ENCODE assay signal across 35 cellular contexts in genomic region chr5:27083763-27084420, GRCh38. TPM values are rescaled to one million over a fixed set of nuclear protein-coding genes. Genes with fewer than 3 reads are reported as not detected.
A peak's percentile ranks its signal among the peaks of the same experiment; 100 is the strongest.
DNase-seq lines count a peak whose midpoint lies in the region; ATAC-seq and TF ChIP-seq lines count a peak whose summit lies in the region.
"Had no signal": no experiment of that assay in that cellular context is flagged by ENCODE, and none has a peak within 500 bp of the region (broad histone marks: within the 10 kb centered on the region; RNA-seq: fewer than 3 reads in every experiment).

No MANE protein-coding gene starts in this region.

- TF ChIP-seq POLR2A in breast epithelium (IDR thresholded peaks at IDR 0.05) = no peak
- TF ChIP-seq POLR2A in prostate gland (IDR thresholded peaks at IDR 0.05) = no peak

- CTCF ChIA-PET in WTC11 (lab: Charles Lee) = interaction anchor here (0.7 to 1.1 kb wide), 3 partner anchors 9 to 421 kb away, joined by 3 read pairs; no protein-coding TSS in a partner anchor

- H3K9ac ChIP-seq in endodermal cell (ENCODE audit: extremely low read depth, low read length, poor library complexity, severe bottlenecking) = no peak overlapping the region
- H3K9ac ChIP-seq in neural progenitor cell = no peak overlapping the region

- POLR2A ChIA-PET in WTC11 (lab: Charles Lee) = no interaction called here

- 57 to 61% methylated on average over 6 to 8 of the region's 8 CpGs for WGBS in endodermal cell (ENCODE audit: insufficient coverage in 1 of 2, insufficient read length in 1 of 2), 2 experiments
- WGBS in prostate gland = 73% methylated on average over 8 of the region's 8 CpGs

- H2AFZ ChIP-seq in neural progenitor cell (replicated peaks) = peak overlapping the region; percentile 93

- intact Hi-C loops in breast epithelium (cut with DNase I; ENCODE audit: low total_unique reads) = no loop called here
- intact Hi-C loops in prostate gland (cut with DNase I) = no loop called here

- H3K9me3 Mint-ChIP-seq in WTC11 = peaks cover 35% of the 10 kb centered on the region
- peaks cover 11% of the 10 kb centered on the region for H3K9me3 Mint-ChIP-seq in endodermal cell
- peaks cover 11% of the 10 kb centered on the region for H3K9me3 Mint-ChIP-seq in neural progenitor cell
- H3K9me3 Mint-ChIP-seq in endothelial cell (ENCODE audit: unreplicated experiment) = no peaks in the 10 kb centered on the region
- H3K9me3 Mint-ChIP-seq: dendritic cell treated with granulocyte-macrophage colony-stimulating factor and Interleukin-4, amounts not matched to agents 40 ng/mL and 50 ng/mL, for 4 days; stimulated activated naive B cell treated with anti-CD40 and anti-IgM and Interleukin-4, amounts not matched to agents 10 μg/mL and 1 μg/mL and 100 μg/mL, for 72 hours; type B pancreatic cell had no signal

- H3K27ac ChIP-seq in endodermal cell (ENCODE audit: low read depth, low read length) = peak overlapping the region; percentile 34
- H3K27ac ChIP-seq in neural progenitor cell = no peak overlapping the region
- H3K27ac ChIP-seq in breast epithelium = no peak overlapping the region
- no peak overlapping the region for H3K27ac ChIP-seq in prostate gland
- H3K27ac ChIP-seq: RWPE1, SJSA1, skin epidermis, VCaP had no signal

- DNase-seq in HCEC 1CT = peak; percentile 14
- no peak for DNase-seq in WTC11 (ENCODE audit: low spot score)
- DNase-seq in endodermal cell = no peak
- no peak for DNase-seq in neural progenitor cell (ENCODE audit: low spot score)
- no peak for DNase-seq in breast epithelium (ENCODE audit: low spot score in 2 of 2)
- DNase-seq in endothelial cell (ENCODE audit: low spot score) = no peak
- no peak for DNase-seq in prostate gland (ENCODE audit: low spot score)
- DNase-seq: ACHN; activated CD4-positive, alpha-beta T cell treated with anti-CD3 and anti-CD28 coated beads for 48 hours; amygdala; BE2C; caudate nucleus; CD8-positive, alpha-beta T cell; hypothalamus; naive B cell; NCI-H1048; NCI-H1694 treated with DMSO at 0.1 percent for 48 hours; NCI-H82; stimulated activated naive B cell treated with anti-CD40 and anti-IgM and Interleukin-4, amounts not matched to agents 10 μg/mL and 1 μg/mL and 100 μg/mL, for 72 hours; substantia nigra; T-helper 9 cell had no signal

- peaks cover 32% of the 10 kb centered on the region for H3K36me3 Mint-ChIP-seq in WTC11
- no peaks in the 10 kb centered on the region for H3K36me3 Mint-ChIP-seq in endodermal cell (ENCODE audit: low read depth)
- no peaks in the 10 kb centered on the region for H3K36me3 Mint-ChIP-seq in neural progenitor cell
- H3K36me3 Mint-ChIP-seq in endothelial cell (ENCODE audit: low read depth, unreplicated experiment) = no peaks in the 10 kb centered on the region
- H3K36me3 Mint-ChIP-seq: activated naive CD4-positive, alpha-beta T cell treated with anti-CD3 and anti-CD28 coated beads, Interleukin-2, amount 50 U/mL, for 72 hours; CD8-positive, alpha-beta T cell; IgD-negative memory B cell; mesothelial cell of epicardium; naive B cell; stimulated activated naive B cell treated with anti-CD40 and anti-IgM and Interleukin-4, amounts not matched to agents 10 μg/mL and 1 μg/mL and 100 μg/mL, for 72 hours; type B pancreatic cell had no signal

- H3K4me3 Mint-ChIP-seq in WTC11 (peak overlapping the region; percentile 25), endodermal cell (no peak overlapping the region), neural progenitor cell (no peak overlapping the region), endothelial cell (ENCODE audit: unreplicated experiment) (no peak overlapping the region)
- H3K4me3 Mint-ChIP-seq: CD8-positive, alpha-beta T cell; dendritic cell treated with granulocyte-macrophage colony-stimulating factor and Interleukin-4, amounts not matched to agents 40 ng/mL and 50 ng/mL, for 4 days; IgD-negative memory B cell; mesothelial cell of epicardium; naive B cell; stimulated activated naive B cell treated with anti-CD40 and anti-IgM and Interleukin-4, amounts not matched to agents 10 μg/mL and 1 μg/mL and 100 μg/mL, for 72 hours; type B pancreatic cell had no signal

- H3K4me2 ChIP-seq in neural progenitor cell = peak overlapping the region; percentile 45

- H3K36me3 ChIP-seq in endodermal cell (ENCODE audit: control insufficient read depth, insufficient read depth, low read length) (no peaks in the 10 kb centered on the region), neural progenitor cell (no peaks in the 10 kb centered on the region), breast epithelium (no peaks in the 10 kb centered on the region), prostate gland (no peaks in the 10 kb centered on the region)
- H3K36me3 ChIP-seq: BE2C, SJSA1 had no signal

- TF ChIP-seq CTCF in WTC11 (IDR thresholded peaks at IDR 0.05) (no peak), endodermal cell (conservative IDR thresholded peaks at IDR 0.05) (no peak), neural progenitor cell (IDR thresholded peaks at IDR 0.05) (no peak), breast epithelium (IDR thresholded peaks at IDR 0.05) (no peak), endothelial cell (IDR thresholded peaks at IDR 0.05; ENCODE audit: unreplicated experiment) (no peak), prostate gland (IDR thresholded peaks at IDR 0.05) (no peak)

- H3K4me3 ChIP-seq in endodermal cell (ENCODE audit: low read length) = no peak overlapping the region
- H3K4me3 ChIP-seq in neural progenitor cell = no peak overlapping the region
- H3K4me3 ChIP-seq in breast epithelium = no peak overlapping the region
- no peak overlapping the region for H3K4me3 ChIP-seq in prostate gland
- H3K4me3 ChIP-seq: SJSA1, skin epidermis had no signal

- H3K27me3 ChIP-seq in endodermal cell (ENCODE audit: control insufficient read depth, insufficient read depth, low read length, poor library complexity, severe bottlenecking) (no peaks in the 10 kb centered on the region), neural progenitor cell (no peaks in the 10 kb centered on the region), breast epithelium (no peaks in the 10 kb centered on the region), prostate gland (replicated peaks; ENCODE audit: insufficient read depth) (no peaks in the 10 kb centered on the region)
- H3K27me3 ChIP-seq: BE2C, SJSA1 had no signal

- H3K4me1 ChIP-seq in endodermal cell (ENCODE audit: control insufficient read depth, insufficient read depth, low read length) (no peaks in the 10 kb centered on the region), neural progenitor cell (peaks cover 12% of the 10 kb centered on the region), breast epithelium (no peaks in the 10 kb centered on the region), prostate gland (replicated peaks) (no peaks in the 10 kb centered on the region)
- H3K4me1 ChIP-seq: BE2C, SJSA1 had no signal

- no peaks in the 10 kb centered on the region for H3K79me2 ChIP-seq in neural progenitor cell (ENCODE audit: low read depth)

- H3K27me3 Mint-ChIP-seq in WTC11 (ENCODE audit: low read depth) (no peaks in the 10 kb centered on the region), endodermal cell (ENCODE audit: insufficient read depth) (no peaks in the 10 kb centered on the region), neural progenitor cell (ENCODE audit: insufficient read depth, low read depth) (peaks cover 5% of the 10 kb centered on the region), endothelial cell (ENCODE audit: unreplicated experiment) (peaks cover 4% of the 10 kb centered on the region)
- H3K27me3 Mint-ChIP-seq: dendritic cell treated with granulocyte-macrophage colony-stimulating factor and Interleukin-4, amounts not matched to agents 40 ng/mL and 50 ng/mL, for 4 days; IgD-negative memory B cell; naive B cell; stimulated activated naive B cell treated with anti-CD40 and anti-IgM and Interleukin-4, amounts not matched to agents 10 μg/mL and 1 μg/mL and 100 μg/mL, for 72 hours; type B pancreatic cell had no signal

- ATAC-seq in WTC11 = peak; percentile 69
- no peak for ATAC-seq in GM19463 (IDR thresholded peaks at IDR 0.05; ENCODE audit: unreplicated experiment)
- ATAC-seq: activated naive CD4-positive, alpha-beta T cell treated with anti-CD3 and anti-CD28 coated beads, Interleukin-2, amount 50 U/mL, for 72 hours; CD8-positive, alpha-beta T cell; stimulated activated naive B cell treated with anti-CD40 and anti-IgM and Interleukin-4, amounts not matched to agents 10 μg/mL and 1 μg/mL and 100 μg/mL, for 72 hours had no signal

- H3F3A ChIP-seq in neural progenitor cell (ENCODE audit: low read depth) = peaks cover 7% of the 10 kb centered on the region

- H3K4me1 Mint-ChIP-seq in WTC11 = peaks cover 50% of the 10 kb centered on the region
- H3K4me1 Mint-ChIP-seq in endodermal cell = no peaks in the 10 kb centered on the region
- H3K4me1 Mint-ChIP-seq in neural progenitor cell = peaks cover 13% of the 10 kb centered on the region
- H3K4me1 Mint-ChIP-seq in endothelial cell (ENCODE audit: unreplicated experiment) = no peaks in the 10 kb centered on the region
- H3K4me1 Mint-ChIP-seq: IgD-negative memory B cell; naive B cell; stimulated activated naive B cell treated with anti-CD40 and anti-IgM and Interleukin-4, amounts not matched to agents 10 μg/mL and 1 μg/mL and 100 μg/mL, for 72 hours had no signal

- H3K27ac Mint-ChIP-seq in WTC11 (peak overlapping the region; percentile 75), endodermal cell (no peak overlapping the region), neural progenitor cell (no peak overlapping the region), endothelial cell (ENCODE audit: unreplicated experiment) (no peak overlapping the region)
- H3K27ac Mint-ChIP-seq: activated naive CD4-positive, alpha-beta T cell treated with anti-CD3 and anti-CD28 coated beads, Interleukin-2, amount 50 U/mL, for 72 hours; CD8-positive, alpha-beta T cell; dendritic cell treated with granulocyte-macrophage colony-stimulating factor and Interleukin-4, amounts not matched to agents 40 ng/mL and 50 ng/mL, for 4 days; IgD-negative memory B cell; mesothelial cell of epicardium; naive B cell; stimulated activated naive B cell treated with anti-CD40 and anti-IgM and Interleukin-4, amounts not matched to agents 10 μg/mL and 1 μg/mL and 100 μg/mL, for 72 hours; type B pancreatic cell had no signal

- H4K20me1 ChIP-seq in neural progenitor cell (ENCODE audit: low read depth) = no peaks in the 10 kb centered on the region

- H3K9me3 ChIP-seq in endodermal cell (ENCODE audit: control insufficient read depth, low read length) = no peaks in the 10 kb centered on the region
- no peaks in the 10 kb centered on the region for H3K9me3 ChIP-seq in neural progenitor cell (ENCODE audit: low read depth)
- no peaks in the 10 kb centered on the region for H3K9me3 ChIP-seq in breast epithelium
- H3K9me3 ChIP-seq in prostate gland = no peaks in the 10 kb centered on the region
- H3K9me3 ChIP-seq: BE2C, SJSA1 had no signal

TF ChIP-seq in WTC11, 78 proteins besides CTCF, POLR2A, EP300 and RAD21 (continues in another document):
- TF ChIP-seq ZNF423 (CRISPR knock-in tag; IDR thresholded peaks at IDR 0.05) (no peak), HMGA2 (CRISPR knock-in tag; IDR thresholded peaks at IDR 0.05) (no peak), ATF1 (CRISPR knock-in tag; IDR thresholded peaks at IDR 0.05) (no peak)

RNA-seq across cellular contexts. Expression of gene CDH9, which starts 45.5 kb away (rescaled TPM):
- total RNA-seq in WTC11 (2021) (0.07 to 0.48 TPM (median 0.21 TPM) in 3 replicates), endodermal cell (not detected), neural progenitor cell (ENCODE audit: low replicate concordance) (2.4 and 2.8 TPM in 2 replicates), breast epithelium (not detected), endothelial cell (ENCODE audit: unreplicated experiment) (not detected), prostate gland (not detected)
- polyA plus RNA-seq in endodermal cell (2013, experiment 1 of 2) = 2.5 TPM
- 1.7 TPM for polyA plus RNA-seq in endodermal cell (2013, experiment 2 of 2)
- total RNA-seq: activated naive CD4-positive, alpha-beta T cell treated with anti-CD3 and anti-CD28 coated beads, Interleukin-2, amount 50 U/mL, for 72 hours; CD8-positive, alpha-beta T cell; lower leg skin; NCI-H460; osteoblast; SJSA1 had no signal
- polyA plus RNA-seq: IgD-negative memory B cell, keratinocyte had no signal
